Comparison of ENCODE assay signal across 21 cellular contexts in the genomic region with DNA sequence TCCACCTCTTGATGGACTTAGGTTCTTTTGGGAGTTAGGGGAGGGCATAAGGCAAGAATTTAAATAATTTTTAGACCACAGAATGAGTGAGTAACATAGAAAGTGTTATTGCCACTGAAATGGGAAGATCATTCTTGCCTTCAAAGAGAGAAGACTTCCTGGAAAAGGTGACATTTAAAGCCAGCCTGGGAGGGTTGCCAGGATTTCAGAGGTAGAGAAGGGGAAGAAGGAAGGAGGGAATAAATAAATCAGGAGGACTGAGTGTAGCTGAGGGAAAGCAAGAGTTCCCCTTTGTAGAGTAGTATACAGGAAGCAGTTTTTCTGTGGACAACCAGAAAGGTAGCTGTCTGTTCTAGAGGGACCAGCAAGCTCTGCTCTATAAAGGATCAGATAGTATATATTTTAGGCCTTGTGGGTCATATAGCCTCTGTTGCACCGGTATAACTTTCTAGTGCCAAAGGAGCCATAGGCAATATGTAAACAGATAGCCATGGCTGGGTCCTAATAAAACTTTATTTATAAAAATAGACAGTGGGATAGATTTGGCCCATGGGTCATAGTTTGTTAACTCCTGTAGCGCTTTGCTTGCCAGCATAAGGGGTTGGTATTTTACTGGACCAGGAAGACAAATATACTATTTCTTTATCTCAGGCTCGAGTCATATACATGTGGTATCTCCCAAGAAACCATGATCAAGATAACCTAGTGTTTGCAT.
"Had no signal": no experiment of that assay in that cellular context is flagged by ENCODE, and none has a peak within 500 bp of the region (broad histone marks: within the 10 kb centered on the region; RNA-seq: fewer than 3 reads in every experiment).

No MANE protein-coding gene starts in this region.

- H3K4me3 Mint-ChIP-seq: activated CD4-positive, alpha-beta memory T cell treated with anti-CD3 and anti-CD28 coated beads for 36 hours; brain; nephron; stimulated activated naive CD8-positive, alpha-beta T cell treated with anti-CD3 and anti-CD28 coated beads, Interleukin-15, Interleukin-2, amounts not matched to agents 100 ng/mL and 50 ng/mL, for 24 hours had no signal

- H3K4me3 ChIP-seq: lower lobe of right lung, right atrium auricular region, suprapubic skin, upper lobe of left lung had no signal

- H3K4me1 ChIP-seq: right atrium auricular region had no signal

- H3K27ac Mint-ChIP-seq: activated CD4-positive, alpha-beta memory T cell treated with anti-CD3 and anti-CD28 coated beads for 36 hours; nephron; stimulated activated naive CD8-positive, alpha-beta T cell treated with anti-CD3 and anti-CD28 coated beads, Interleukin-15, Interleukin-2, amounts not matched to agents 100 ng/mL and 50 ng/mL, for 24 hours had no signal

- H3K9me3 ChIP-seq: lower lobe of right lung, right atrium auricular region, suprapubic skin, upper lobe of left lung had no signal

- H3K36me3 ChIP-seq: right atrium auricular region, suprapubic skin had no signal

- H3K27ac ChIP-seq: lower lobe of right lung, right atrium auricular region, suprapubic skin, upper lobe of left lung had no signal

- DNase-seq: activated CD4-positive, alpha-beta memory T cell treated with anti-CD3 and anti-CD28 coated beads for 36 hours; activated gamma-delta T cell; activated T-cell treated with anti-CD3 and anti-CD28 coated beads, Interleukin-2, amount 50 U/mL, for 1 hour; anterior cingulate cortex; caudate nucleus; erythroblast; foreskin melanocyte; glutamatergic neuron; hippocampal formation; lower lobe of right lung; nucleus accumbens; posterior cingulate gyrus; stimulated activated CD4-positive, alpha-beta T cell treated with anti-CD3 and anti-CD28 coated beads, Interleukin-2, amount 100 ng/mL, for 24 hours; upper lobe of left lung had no signal

- ATAC-seq: lower lobe of right lung had no signal

- FAIRE-seq: endometrium, islet of Langerhans had no signal

- H3K27me3 Mint-ChIP-seq: activated CD4-positive, alpha-beta memory T cell treated with anti-CD3 and anti-CD28 coated beads for 36 hours; brain; stimulated activated naive CD8-positive, alpha-beta T cell treated with anti-CD3 and anti-CD28 coated beads, Interleukin-15, Interleukin-2, amounts not matched to agents 100 ng/mL and 50 ng/mL, for 24 hours had no signal

- H3K9me3 Mint-ChIP-seq: activated CD4-positive, alpha-beta memory T cell treated with anti-CD3 and anti-CD28 coated beads for 36 hours; brain; nephron; stimulated activated naive CD8-positive, alpha-beta T cell treated with anti-CD3 and anti-CD28 coated beads, Interleukin-15, Interleukin-2, amounts not matched to agents 100 ng/mL and 50 ng/mL, for 24 hours had no signal

- H3K27me3 ChIP-seq: right atrium auricular region, suprapubic skin, upper lobe of left lung had no signal
